Comparison of ENCODE assay signal across 9 cellular contexts in genomic region chr20:41005361-41005729, GRCh38.
A peak's percentile ranks its signal among the peaks of the same experiment; 100 is the strongest.
DNase-seq lines count a peak whose midpoint lies in the region; ATAC-seq and TF ChIP-seq lines count a peak whose summit lies in the region.
"Had no signal": no experiment of that assay in that cellular context is flagged by ENCODE, and none has a peak within 500 bp of the region (broad histone marks: within the 10 kb centered on the region; RNA-seq: fewer than 3 reads in every experiment).

No MANE protein-coding gene starts in this region.

- POLR2A ChIA-PET in HEK293 (lab: Yijun Ruan, JAX), result interaction anchor here (0.9 kb wide), 1 partner anchor 23 kb away, joined by 3 read pairs; no protein-coding TSS in a partner anchor

- ATAC-seq in SK-N-SH treated with all-trans-retinoic acid at 6 μM for 48 hours (peak; percentile 14), GM21619 (IDR thresholded peaks at IDR 0.05; ENCODE audit: unreplicated experiment) (no peak)
- no peak for ATAC-seq in stimulated activated naive B cell treated with anti-CD40 and anti-IgM and Interleukin-4, amounts not matched to agents 10 μg/mL and 1 μg/mL and 100 μg/mL, for 72 hours (replicated peaks)

- no peaks in the 10 kb centered on the region for H3K27me3 Mint-ChIP-seq in stimulated activated naive B cell treated with anti-CD40 and anti-IgM and Interleukin-4, amounts not matched to agents 10 μg/mL and 1 μg/mL and 100 μg/mL, for 72 hours

- H3K27ac ChIP-seq in HEK293 (ENCODE audit: extremely low read depth, low read depth, low read length), result no peak overlapping the region
- H3K27ac ChIP-seq: KMS-11 had no signal

- H3K4me1 Mint-ChIP-seq in stimulated activated naive B cell treated with anti-CD40 and anti-IgM and Interleukin-4, amounts not matched to agents 10 μg/mL and 1 μg/mL and 100 μg/mL, for 72 hours, result peaks cover 31 to 58% of the 10 kb centered on the region in 2 donors

- H3K36me3 Mint-ChIP-seq in stimulated activated naive B cell treated with anti-CD40 and anti-IgM and Interleukin-4, amounts not matched to agents 10 μg/mL and 1 μg/mL and 100 μg/mL, for 72 hours, result no peaks in the 10 kb centered on the region

- CTCF ChIA-PET in HEK293 (lab: Yijun Ruan, JAX), result interaction anchor here (1.0 to 4.5 kb wide), 3 partner anchors 14 to 90 kb away, joined by 4 to 21 read pairs (median 5); no protein-coding TSS in a partner anchor

- peaks cover 7% of the 10 kb centered on the region for H3K4me1 ChIP-seq in HEK293 (ENCODE audit: control insufficient read depth, insufficient read depth, low read length)

- H3K4me3 ChIP-seq in HEK293 (ENCODE audit: low read depth, low read length), result no peak overlapping the region

- no peak for TF ChIP-seq CTCF in HEK293 (tag by site-specific recombination; IDR thresholded peaks at IDR 0.05)

- H3K27ac Mint-ChIP-seq in stimulated activated naive B cell treated with anti-CD40 and anti-IgM and Interleukin-4, amounts not matched to agents 10 μg/mL and 1 μg/mL and 100 μg/mL, for 72 hours, result peak overlapping the region; percentile 25

- no peak overlapping the region for H3K4me3 Mint-ChIP-seq in stimulated activated naive B cell treated with anti-CD40 and anti-IgM and Interleukin-4, amounts not matched to agents 10 μg/mL and 1 μg/mL and 100 μg/mL, for 72 hours

- no peaks in the 10 kb centered on the region for H3K9me3 ChIP-seq in HEK293 (ENCODE audit: control insufficient read depth, insufficient read depth, low read depth, low read length)

- no peaks in the 10 kb centered on the region for H3K36me3 ChIP-seq in HEK293 (ENCODE audit: control insufficient read depth in 2 of 2, insufficient read depth in 1 of 2, low read length in 2 of 2)

- H3K9me3 Mint-ChIP-seq in stimulated activated naive B cell treated with anti-CD40 and anti-IgM and Interleukin-4, amounts not matched to agents 10 μg/mL and 1 μg/mL and 100 μg/mL, for 72 hours, result peaks cover 0 to 1% of the 10 kb centered on the region in 2 donors

- DNase-seq in glomerular visceral epithelial cell (ENCODE audit: extremely low spot score) (peak; percentile 90), T-helper 9 cell (no peak)
- no peak for DNase-seq in stimulated activated naive B cell treated with anti-CD40 and anti-IgM and Interleukin-4, amounts not matched to agents 10 μg/mL and 1 μg/mL and 100 μg/mL, for 72 hours
- DNase-seq in activated naive CD4-positive, alpha-beta T cell treated with anti-CD3 and anti-CD28 coated beads, Interleukin-2, amount 50 U/mL, for 16 hours, result no peak
- DNase-seq in activated CD4-positive, alpha-beta T cell treated with anti-CD3 and anti-CD28 coated beads for 4 hours, result no peak

TF ChIP-seq in HEK293, 187 proteins besides CTCF, POLR2A, EP300 and RAD21 (continues in another document):
- TF ChIP-seq ZNF366 (tag by site-specific recombination; conservative IDR thresholded peaks at IDR 0.05) (0 out of 2 replicates have a peak, but pooled peaks have one; percentile 21), ZNF138 (tag by site-specific recombination; IDR thresholded peaks at IDR 0.05; ENCODE audit: borderline replicate concordance) (no peak), ZNF501 (tag by site-specific recombination; IDR thresholded peaks at IDR 0.05) (no peak), ZNF600 (tag by site-specific recombination; IDR thresholded peaks at IDR 0.05) (no peak), ZBTB21 (tag by site-specific recombination; IDR thresholded peaks at IDR 0.05) (no peak), ZNF174 (tag by site-specific recombination; IDR thresholded peaks at IDR 0.05) (no peak), SP7 (tag by site-specific recombination; IDR thresholded peaks at IDR 0.05) (0 out of 2 replicates have a peak, but pooled peaks have one; percentile 20), ZBTB17 (tag by site-specific recombination; IDR thresholded peaks at IDR 0.05) (no peak), ZNF221 (tag by site-specific recombination; IDR thresholded peaks at IDR 0.05; ENCODE audit: borderline replicate concordance) (no peak), ZNF2 (tag by site-specific recombination; IDR thresholded peaks at IDR 0.05) (no peak)
- TF ChIP-seq, protein P1, sequence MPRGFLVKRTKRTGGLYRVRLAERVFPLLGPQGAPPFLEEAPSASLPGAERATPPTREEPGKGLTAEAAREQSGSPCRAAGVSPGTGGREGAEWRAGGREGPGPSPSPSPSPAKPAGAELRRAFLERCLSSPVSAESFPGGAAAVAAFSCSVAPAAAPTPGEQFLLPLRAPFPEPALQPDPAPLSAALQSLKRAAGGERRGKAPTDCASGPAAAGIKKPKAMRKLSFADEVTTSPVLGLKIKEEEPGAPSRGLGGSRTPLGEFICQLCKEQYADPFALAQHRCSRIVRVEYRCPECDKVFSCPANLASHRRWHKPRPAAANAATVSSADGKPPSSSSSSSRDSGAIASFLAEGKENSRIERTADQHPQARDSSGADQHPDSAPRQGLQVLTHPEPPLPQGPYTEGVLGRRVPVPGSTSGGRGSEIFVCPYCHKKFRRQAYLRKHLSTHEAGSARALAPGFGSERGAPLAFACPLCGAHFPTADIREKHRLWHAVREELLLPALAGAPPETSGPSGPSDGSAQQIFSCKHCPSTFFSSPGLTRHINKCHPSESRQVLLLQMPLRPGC (tag by site-specific recombination; IDR thresholded peaks at IDR 0.05), result no peak
- TF ChIP-seq, protein P2, sequence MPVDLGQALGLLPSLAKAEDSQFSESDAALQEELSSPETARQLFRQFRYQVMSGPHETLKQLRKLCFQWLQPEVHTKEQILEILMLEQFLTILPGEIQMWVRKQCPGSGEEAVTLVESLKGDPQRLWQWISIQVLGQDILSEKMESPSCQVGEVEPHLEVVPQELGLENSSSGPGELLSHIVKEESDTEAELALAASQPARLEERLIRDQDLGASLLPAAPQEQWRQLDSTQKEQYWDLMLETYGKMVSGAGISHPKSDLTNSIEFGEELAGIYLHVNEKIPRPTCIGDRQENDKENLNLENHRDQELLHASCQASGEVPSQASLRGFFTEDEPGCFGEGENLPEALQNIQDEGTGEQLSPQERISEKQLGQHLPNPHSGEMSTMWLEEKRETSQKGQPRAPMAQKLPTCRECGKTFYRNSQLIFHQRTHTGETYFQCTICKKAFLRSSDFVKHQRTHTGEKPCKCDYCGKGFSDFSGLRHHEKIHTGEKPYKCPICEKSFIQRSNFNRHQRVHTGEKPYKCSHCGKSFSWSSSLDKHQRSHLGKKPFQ (tag by site-specific recombination; IDR thresholded peaks at IDR 0.05), result no peak

TF ChIP-seq in SK-N-SH treated with all-trans-retinoic acid at 6 μM for 48 hours, 23 proteins besides CTCF, POLR2A, EP300 and RAD21 (continues in another document):
- TF ChIP-seq TSHZ2 (CRISPR knock-in tag; IDR thresholded peaks at IDR 0.05) (no peak), ZNF8 (CRISPR knock-in tag; IDR thresholded peaks at IDR 0.05) (no peak), TCF4 (CRISPR knock-in tag; IDR thresholded peaks at IDR 0.05; ENCODE audit: borderline replicate concordance) (no peak), POU6F1 (CRISPR knock-in tag; IDR thresholded peaks at IDR 0.05; ENCODE audit: borderline replicate concordance, low read depth) (no peak), ZFP30 (CRISPR knock-in tag; IDR thresholded peaks at IDR 0.05) (no peak), ISL1 (CRISPR knock-in tag; IDR thresholded peaks at IDR 0.05) (no peak)
- TF ChIP-seq, protein P3, sequence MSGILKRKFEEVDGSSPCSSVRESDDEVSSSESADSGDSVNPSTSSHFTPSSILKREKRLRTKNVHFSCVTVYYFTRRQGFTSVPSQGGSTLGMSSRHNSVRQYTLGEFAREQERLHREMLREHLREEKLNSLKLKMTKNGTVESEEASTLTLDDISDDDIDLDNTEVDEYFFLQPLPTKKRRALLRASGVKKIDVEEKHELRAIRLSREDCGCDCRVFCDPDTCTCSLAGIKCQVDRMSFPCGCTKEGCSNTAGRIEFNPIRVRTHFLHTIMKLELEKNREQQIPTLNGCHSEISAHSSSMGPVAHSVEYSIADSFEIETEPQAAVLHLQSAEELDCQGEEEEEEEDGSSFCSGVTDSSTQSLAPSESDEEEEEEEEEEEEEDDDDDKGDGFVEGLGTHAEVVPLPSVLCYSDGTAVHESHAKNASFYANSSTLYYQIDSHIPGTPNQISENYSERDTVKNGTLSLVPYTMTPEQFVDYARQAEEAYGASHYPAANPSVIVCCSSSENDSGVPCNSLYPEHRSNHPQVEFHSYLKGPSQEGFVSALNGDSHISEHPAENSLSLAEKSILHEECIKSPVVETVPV (CRISPR knock-in tag; IDR thresholded peaks at IDR 0.05), result no peak
